Comparison of ENCODE assay signal across 1 cellular context in genomic region chr7:101121996-101122932, GRCh38.
TF ChIP-seq lines count a peak whose summit lies in the region.

No MANE protein-coding gene starts in this region.

TF ChIP-seq in H1, 55 proteins besides CTCF, POLR2A, EP300 and RAD21:
- TF ChIP-seq KDM4A (IDR thresholded peaks at IDR 0.05; ENCODE audit: low read depth, low read length, severe bottlenecking) (no peak), GTF2F1 (IDR thresholded peaks at IDR 0.05; ENCODE audit: borderline replicate concordance, low read depth, low read length) (no peak), MAX (IDR thresholded peaks at IDR 0.05) (0 out of 2 replicates have a peak, but pooled peaks have one; percentile 15), CHD7 (IDR thresholded peaks at IDR 0.05; ENCODE audit: insufficient replicate concordance, low read length) (no peak), YY1 (IDR thresholded peaks at IDR 0.05; ENCODE audit: low read depth, low read length) (0 out of 2 replicates have a peak, but pooled peaks have one; percentile 20), PHF8 (conservative IDR thresholded peaks at IDR 0.05; ENCODE audit: low read depth, low read length) (no peak), JUN (IDR thresholded peaks at IDR 0.05; ENCODE audit: low read depth, low read length) (no peak), SIN3A (conservative IDR thresholded peaks at IDR 0.05 in 1 of 2, IDR thresholded peaks at IDR 0.05 in 1 of 2; ENCODE audit: low read depth in 1 of 2, low read length in 2 of 2) (no peak), SP1 (IDR thresholded peaks at IDR 0.05; ENCODE audit: low read depth, low read length) (0 out of 2 replicates have a peak, but pooled peaks have one; percentile 32), SRF (IDR thresholded peaks at IDR 0.05; ENCODE audit: low read depth, low read length) (no peak), JUND (IDR thresholded peaks at IDR 0.05; ENCODE audit: low read length) (peak; percentile 73), TEAD4 (IDR thresholded peaks at IDR 0.05; ENCODE audit: low read depth, low read length) (peak; percentile 91)
